In genomic region chr19:38631811-38632475, GRCh38 we compare ENCODE assay signal across 9 cellular contexts. TPM values are rescaled to one million over a fixed set of nuclear protein-coding genes. Genes with fewer than 3 reads are reported as not detected.
A peak's percentile ranks its signal among the peaks of the same experiment; 100 is the strongest.
DNase-seq lines count a peak whose midpoint lies in the region; ATAC-seq and TF ChIP-seq lines count a peak whose summit lies in the region.
"Not testable (repeated sequence)": the region's sequence is repeated elsewhere in the genome, so short reads cannot be mapped to it uniquely, and the experiment has no call there.
"Had no signal": no experiment of that assay in that cellular context is flagged by ENCODE, and none has a peak within 500 bp of the region (broad histone marks: within the 10 kb centered on the region; RNA-seq: fewer than 3 reads in every experiment).

No MANE protein-coding gene starts in this region.

- not testable (repeated sequence) for H3K9ac ChIP-seq in HUES48 (ENCODE audit: low read depth, low read length)

- not testable (repeated sequence) for ATAC-seq in T-helper 17 cell, lower lobe of right lung

- not testable (repeated sequence) for H3K4me3 Mint-ChIP-seq in Caco-2 (ENCODE audit: unreplicated experiment); T-helper 17 cell
- peak overlapping the region; percentile 18 for H3K4me3 Mint-ChIP-seq in glutamatergic neuron (ENCODE audit: unreplicated experiment)

- H3K4me1 Mint-ChIP-seq in Caco-2 (ENCODE audit: low read depth, unreplicated experiment): peaks cover 24% of the 10 kb centered on the region
- H3K4me1 Mint-ChIP-seq in T-helper 17 cell: peaks cover 19% of the 10 kb centered on the region
- H3K4me1 Mint-ChIP-seq in glutamatergic neuron (ENCODE audit: low read depth, unreplicated experiment): not testable (repeated sequence)

- H3K9me3 Mint-ChIP-seq in Caco-2 (ENCODE audit: unreplicated experiment); glutamatergic neuron (ENCODE audit: unreplicated experiment): not testable (repeated sequence)

- not testable (repeated sequence) for H3K27me3 ChIP-seq in Caco-2 (replicated peaks; ENCODE audit: control insufficient read depth, insufficient read depth, low read length); HUES48 (ENCODE audit: control insufficient read depth, insufficient read depth, low read length); lower lobe of right lung (ENCODE audit: low read depth)

- BruUV-seq in Caco-2 (replicated peaks; lab: Mats Ljungman, UMichigan): not testable (repeated sequence)

- DNase-seq in Caco-2 (peak; percentile 32 to 65), NCI-H82 (lab: John Stamatoyannopoulos, UW) (peak; percentile 89), amniotic epithelial cell (ENCODE audit: low read depth) (peak; percentile 45), renal cortical epithelial cell (ENCODE audit: low read depth) (peak; percentile 72)
- not testable (repeated sequence) for DNase-seq in T-helper 17 cell, glutamatergic neuron, lower lobe of right lung

- H3K27ac ChIP-seq in HUES48 (ENCODE audit: low read depth, low read length) (peak overlapping the region; percentile 73), lower lobe of right lung (peak overlapping the region; percentile 9)

- H3K4me1 ChIP-seq in Caco-2: peaks cover 40% of the 10 kb centered on the region
- not testable (repeated sequence) for H3K4me1 ChIP-seq in HUES48 (ENCODE audit: control insufficient read depth, insufficient read depth, low read length)
- peaks cover 38% of the 10 kb centered on the region for H3K4me1 ChIP-seq in lower lobe of right lung

- not testable (repeated sequence) for H3K27ac Mint-ChIP-seq in Caco-2 (ENCODE audit: unreplicated experiment)
- peak overlapping the region; percentile 77 for H3K27ac Mint-ChIP-seq in T-helper 17 cell
- peak overlapping the region; percentile 72 for H3K27ac Mint-ChIP-seq in glutamatergic neuron (ENCODE audit: unreplicated experiment)

- H3K9me3 ChIP-seq in Caco-2; HUES48 (ENCODE audit: control insufficient read depth, insufficient read depth, low read length); T-helper 17 cell (ENCODE audit: control insufficient read depth, low read length, poor library complexity, severe bottlenecking); lower lobe of right lung: not testable (repeated sequence)

- TF ChIP-seq CTCF in Caco-2 (IDR thresholded peaks at IDR 0.05; ENCODE audit: insufficient read depth in 1 of 2, low read depth in 1 of 2, low read length in 1 of 2, severe bottlenecking in 1 of 2, unreplicated experiment in 1 of 2); glutamatergic neuron (IDR thresholded peaks at IDR 0.05; ENCODE audit: partially characterized antibody, unreplicated experiment); lower lobe of right lung (IDR thresholded peaks at IDR 0.05): not testable (repeated sequence)

- not testable (repeated sequence) for H3K36me3 ChIP-seq in Caco-2 (ENCODE audit: control insufficient read depth, insufficient read depth, low read length)
- peaks cover 74% of the 10 kb centered on the region for H3K36me3 ChIP-seq in HUES48 (ENCODE audit: control insufficient read depth, insufficient read depth, low read length)
- H3K36me3 ChIP-seq in lower lobe of right lung: peaks cover 81% of the 10 kb centered on the region

- intact Hi-C loops in Caco-2 (cut with micrococcal nuclease; ENCODE audit: unreplicated experiment): loop anchor here (10.0 kb wide), 1 partner anchor 117 kb away; no protein-coding TSS in a partner anchor
- intact Hi-C loops in lower lobe of right lung (cut with DNase I): not testable (repeated sequence)

- peaks cover 88% of the 10 kb centered on the region for H3K36me3 Mint-ChIP-seq in Caco-2 (ENCODE audit: insufficient read depth, unreplicated experiment)
- not testable (repeated sequence) for H3K36me3 Mint-ChIP-seq in T-helper 17 cell (ENCODE audit: low read depth); glutamatergic neuron (ENCODE audit: unreplicated experiment)

- CTCF ChIA-PET in Caco-2 (lab: Charles Lee): not testable (repeated sequence)

- H3K27me3 Mint-ChIP-seq in Caco-2 (ENCODE audit: insufficient read depth, unreplicated experiment); T-helper 17 cell; glutamatergic neuron (ENCODE audit: unreplicated experiment): not testable (repeated sequence)

- POLR2A ChIA-PET in Caco-2 (lab: Charles Lee): not testable (repeated sequence)

- not testable (repeated sequence) for H3K4me3 ChIP-seq in Caco-2 (ENCODE audit: low read depth, low read length); HUES48 (ENCODE audit: low read depth, low read length); lower lobe of right lung

RNA-seq across cellular contexts. Expression of gene EIF3K, which starts 13.0 kb away (rescaled TPM):
- total RNA-seq in Caco-2 (2022) (354 and 380 TPM in 2 replicates), T-helper 17 cell (100 to 1,000 TPM; 282 to 320 TPM), glutamatergic neuron (ENCODE audit: unreplicated experiment) (247 TPM), lower lobe of right lung (229 TPM), renal cortical epithelial cell (328 and 420 TPM in 2 replicates)

RNA-seq across cellular contexts. Expression of gene MAP4K1, which starts 14.2 kb away (rescaled TPM):
- 1.7 and 2.4 TPM in 2 replicates for total RNA-seq in Caco-2 (2022)
- total RNA-seq in T-helper 17 cell: 100 to 1,000 TPM; 298 to 351 TPM
- 6.3 TPM for total RNA-seq in glutamatergic neuron (ENCODE audit: unreplicated experiment)
- total RNA-seq in lower lobe of right lung: 11.4 TPM
- 0.25 TPM in 1 of 2 replicates, not detected in the other for total RNA-seq in renal cortical epithelial cell
- total RNA-seq: SJSA1 had no signal

RNA-seq across cellular contexts. Expression of gene ACTN4, which starts 15.5 kb away (rescaled TPM):
- total RNA-seq in Caco-2 (2022) (605 and 658 TPM in 2 replicates), T-helper 17 cell (100 to 1,000 TPM; 201 to 205 TPM), glutamatergic neuron (ENCODE audit: unreplicated experiment) (975 TPM), lower lobe of right lung (454 TPM), renal cortical epithelial cell (513 and 1,377 TPM in 2 replicates)

Comparison
In these comparisons a context has a peak if more than half of its experiments do, and no peak if none do; other contexts are left out.
1. RNA of gene MAP4K1, which starts 14.2 kb away (total RNA-seq): 298 to 351 TPM in T-helper 17 cell; 11.4 TPM in lower lobe of right lung (single experiment), 6.3 TPM in glutamatergic neuron (single experiment), 1.7 to 2.4 TPM in Caco-2 and 0.25 TPM in renal cortical epithelial cell; every median in the first group is over 10 times any median in the second.